8 cellular contexts compared by ENCODE assay signal in the genomic region with DNA sequence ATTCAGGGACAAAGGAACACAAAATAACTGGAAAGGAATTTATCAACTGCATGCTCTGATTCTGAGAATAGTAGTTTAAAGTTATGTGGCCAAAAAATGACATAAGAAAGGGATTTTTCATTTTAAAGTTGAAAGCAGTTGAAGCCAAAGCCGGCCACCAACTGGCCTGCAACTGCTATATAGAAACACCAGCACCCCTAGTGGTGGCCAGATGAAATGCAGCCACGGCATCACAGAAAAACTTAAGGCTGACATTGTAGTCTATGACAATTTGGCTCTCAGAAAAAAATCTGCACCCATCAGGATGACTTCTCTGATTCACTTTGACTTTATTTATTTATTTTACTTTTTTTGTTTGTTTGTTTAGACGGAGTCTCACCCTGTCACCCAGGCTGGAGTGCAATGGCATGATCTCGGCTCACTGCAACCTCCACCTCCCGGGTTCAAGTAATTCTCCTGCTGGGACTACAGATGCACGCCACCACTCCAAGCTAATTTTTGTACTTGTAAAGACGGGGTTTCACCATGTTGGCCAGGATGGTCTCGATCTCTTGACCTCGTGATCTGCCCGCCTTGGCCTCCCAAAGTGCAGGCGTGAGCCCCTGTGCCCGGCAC. TPM values are rescaled to one million over a fixed set of nuclear protein-coding genes. Genes with fewer than 3 reads are reported as not detected.
A peak's percentile ranks its signal among the peaks of the same experiment; 100 is the strongest.
DNase-seq lines count a peak whose midpoint lies in the region; ATAC-seq and TF ChIP-seq lines count a peak whose summit lies in the region.

No MANE protein-coding gene starts in this region.

- peak; percentile 89 for ATAC-seq in GM19452 (IDR thresholded peaks at IDR 0.05; ENCODE audit: unreplicated experiment)

- no peaks in the 10 kb centered on the region for H3K9me3 Mint-ChIP-seq in Calu3 (ENCODE audit: low read depth, unreplicated experiment)

- DNase-seq in Calu3 = peak; percentile 68
- peak; percentile 52 for DNase-seq in HK-2 (ENCODE audit: unreplicated experiment)
- peak; percentile 46 for DNase-seq in OCI-M1 (lab: John Stamatoyannopoulos, UW)
- DNase-seq in activated T-helper 1 cell treated with Interleukin-2 at 50 U/mL for 16 hours (ENCODE audit: low read depth) = peak; percentile 12
- DNase-seq in fibroblast of the conjunctiva (ENCODE audit: low read depth) = peak; percentile 53
- peak; percentile 12 for DNase-seq in occipital lobe (lab: John Stamatoyannopoulos, UW)
- peak; percentile 82 to 84 for DNase-seq in tibial artery

- BruUV-seq in Calu3 (replicated peaks; lab: Mats Ljungman, UMichigan) = no TSS peak

- H3K4me1 Mint-ChIP-seq in Calu3 (ENCODE audit: low read depth, unreplicated experiment) = no peaks in the 10 kb centered on the region

- no peak overlapping the region for H3K27ac Mint-ChIP-seq in Calu3 (ENCODE audit: unreplicated experiment)

- TF ChIP-seq CTCF in Calu3 (IDR thresholded peaks at IDR 0.05; ENCODE audit: unreplicated experiment) = peak; percentile 68
- TF ChIP-seq CTCF in tibial artery (IDR thresholded peaks at IDR 0.05) = peak; percentile 74 to 93

- intact Hi-C loops in Calu3 (cut with micrococcal nuclease; ENCODE audit: unreplicated experiment) (loop anchor here (5.0 kb wide), 1 partner anchor 98 kb away; no protein-coding TSS in a partner anchor), tibial artery (cut with DNase I; ENCODE audit: low total_unique reads) (no loop called here)

- no peaks in the 10 kb centered on the region for H3K27me3 Mint-ChIP-seq in Calu3 (ENCODE audit: unreplicated experiment)

- H3K27ac ChIP-seq in tibial artery = peak overlapping the region in 1 of 2 donors; percentile 49

- H3K36me3 ChIP-seq in tibial artery = no peaks in the 10 kb centered on the region

- no peak overlapping the region for H3K4me3 Mint-ChIP-seq in Calu3 (ENCODE audit: low read depth, unreplicated experiment)

- no peak overlapping the region for H3K4me3 ChIP-seq in tibial artery

- CTCF ChIA-PET in Calu3 (lab: Charles Lee) = no interaction called here

- H3K36me3 Mint-ChIP-seq in Calu3 (ENCODE audit: insufficient read depth, unreplicated experiment) = peaks cover 41% of the 10 kb centered on the region

- H3K4me1 ChIP-seq in tibial artery = peaks cover 0 to 15% (median 0%) of the 10 kb centered on the region in 4 donors

- H3K27me3 ChIP-seq in tibial artery = no peaks in the 10 kb centered on the region

- H3K9me3 ChIP-seq in tibial artery = no peaks in the 10 kb centered on the region

RNA-seq across cellular contexts. Expression of a gene that starts 59.2 kb away (rescaled TPM):
- total RNA-seq in Calu3 (2022) = 24.4 and 34.5 TPM in 2 replicates
- total RNA-seq in occipital lobe = 22.6 TPM

Comparison
In these comparisons a context has a peak if more than half of its experiments do, and no peak if none do; other contexts are left out.
1. DNase-seq: peak in every context shown above with its lines; median percentile 83 in tibial artery; 68 in Calu3; 53 in fibroblast of the conjunctiva; 52 in HK-2; 46 in OCI-M1; 12 in activated T-helper 1 cell treated with Interleukin-2 at 50 U/mL for 16 hours; 12 in occipital lobe.